Comparison of ENCODE assay signal across 1 cellular context in the genomic region with DNA sequence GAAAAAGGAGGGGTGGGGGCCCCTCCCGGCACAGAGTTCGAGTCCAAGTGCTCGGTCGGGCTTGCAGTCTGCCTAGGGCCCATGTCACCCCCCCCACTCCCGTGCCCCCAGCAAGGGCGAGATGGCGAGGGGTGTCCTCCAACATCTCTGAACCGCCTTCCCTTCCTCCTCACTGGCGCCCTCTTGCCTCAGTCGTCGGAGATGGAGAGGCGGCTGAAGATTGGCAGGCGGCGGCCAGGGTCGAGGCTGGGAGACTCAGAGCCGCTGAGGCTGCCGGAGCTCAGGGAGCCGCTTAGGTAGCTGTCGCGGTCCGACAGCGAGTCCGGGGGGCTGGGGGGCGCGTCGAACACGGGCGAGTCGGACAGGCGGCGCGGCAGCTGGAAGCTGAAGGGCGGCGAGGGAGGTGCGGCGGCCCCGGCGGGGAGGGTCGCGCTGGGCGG.
TF ChIP-seq lines count a peak whose summit lies in the region.

No MANE protein-coding gene starts in this region.

TF ChIP-seq in H1, 55 proteins besides CTCF, POLR2A, EP300 and RAD21:
- no peak for TF ChIP-seq CHD2 (IDR thresholded peaks at IDR 0.05; ENCODE audit: low read length)
- no peak for TF ChIP-seq PHF8 (conservative IDR thresholded peaks at IDR 0.05; ENCODE audit: low read depth, low read length)
- no peak for TF ChIP-seq SP4 (IDR thresholded peaks at IDR 0.05; ENCODE audit: low read length)
- TF ChIP-seq BACH1 (IDR thresholded peaks at IDR 0.05; ENCODE audit: low read length): no peak
- no peak for TF ChIP-seq HDAC6 (IDR thresholded peaks at IDR 0.05; ENCODE audit: low read depth, low read length)
- TF ChIP-seq SUZ12 (IDR thresholded peaks at IDR 0.05; ENCODE audit: low read length): no peak
- TF ChIP-seq CEBPB (IDR thresholded peaks at IDR 0.05; ENCODE audit: low read depth, low read length): no peak
- no peak for TF ChIP-seq NANOG (IDR thresholded peaks at IDR 0.05; ENCODE audit: insufficient read depth, low read depth, low read length, poor library complexity, severe bottlenecking)
- TF ChIP-seq TAF7 (optimal IDR thresholded peaks at IDR 0.05; ENCODE audit: borderline replicate concordance, low read depth, low read length): peak; percentile 64
- no peak for TF ChIP-seq SIX5 (IDR thresholded peaks at IDR 0.05; ENCODE audit: low read depth, low read length)
- TF ChIP-seq YY1 (IDR thresholded peaks at IDR 0.05; ENCODE audit: low read depth, low read length): 0 out of 2 replicates have a peak, but pooled peaks have one; percentile 25
- TF ChIP-seq BRCA1 (IDR thresholded peaks at IDR 0.05; ENCODE audit: low read depth, low read length): no peak
- no peak for TF ChIP-seq CBX5 (IDR thresholded peaks at IDR 0.05; ENCODE audit: low read depth, low read length)
- no peak for TF ChIP-seq RFX5 (IDR thresholded peaks at IDR 0.05; ENCODE audit: borderline replicate concordance, low read depth, low read length)
- TF ChIP-seq SAP30 (IDR thresholded peaks at IDR 0.05; ENCODE audit: insufficient read depth, insufficient replicate concordance, low read length): no peak
- no peak for TF ChIP-seq GABPA (IDR thresholded peaks at IDR 0.05; ENCODE audit: borderline replicate concordance, insufficient read depth, low read length)
- peak; percentile 34; the same call in 1 of the 2 replicates for TF ChIP-seq CREB1 (IDR thresholded peaks at IDR 0.05)
- no peak for TF ChIP-seq KDM4A (IDR thresholded peaks at IDR 0.05; ENCODE audit: low read depth, low read length, severe bottlenecking)
- no peak for TF ChIP-seq SP2 (IDR thresholded peaks at IDR 0.05; ENCODE audit: low read length)
- no peak; the same call in 1 of the 2 replicates for TF ChIP-seq RBBP5 (IDR thresholded peaks at IDR 0.05; ENCODE audit: borderline replicate concordance, low read depth, low read length)
- TF ChIP-seq CTBP2 (IDR thresholded peaks at IDR 0.05; ENCODE audit: borderline replicate concordance, insufficient read depth, insufficient read length, low read length): no peak
- no peak for TF ChIP-seq NRF1 (IDR thresholded peaks at IDR 0.05; ENCODE audit: low read depth, low read length)
- TF ChIP-seq CBX8 (IDR thresholded peaks at IDR 0.05; ENCODE audit: borderline replicate concordance, low read depth, low read length): no peak
- no peak for TF ChIP-seq SRF (IDR thresholded peaks at IDR 0.05; ENCODE audit: low read depth, low read length)
- no peak for TF ChIP-seq ATF2 (IDR thresholded peaks at IDR 0.05; ENCODE audit: low read length)
- TF ChIP-seq USF2 (IDR thresholded peaks at IDR 0.05; ENCODE audit: low read length): no peak
- peak; percentile 39; the same call in 1 of the 2 replicates for TF ChIP-seq TBP (IDR thresholded peaks at IDR 0.05; ENCODE audit: low read depth, low read length)
- TF ChIP-seq POLR2AphosphoS5 (IDR thresholded peaks at IDR 0.05; ENCODE audit: low read depth, low read length): no peak
- no peak for TF ChIP-seq EZH2 (IDR thresholded peaks at IDR 0.05; ENCODE audit: low read depth, low read length, severe bottlenecking)
- peak; percentile 60 to 65; a peak in 1 of 4 replicates for TF ChIP-seq SIN3A (conservative IDR thresholded peaks at IDR 0.05 in 1 of 2, IDR thresholded peaks at IDR 0.05 in 1 of 2; ENCODE audit: low read depth in 1 of 2, low read length in 2 of 2)
- TF ChIP-seq TAF1 (IDR thresholded peaks at IDR 0.05; ENCODE audit: low read depth, low read length): no peak
- TF ChIP-seq, protein P1, sequence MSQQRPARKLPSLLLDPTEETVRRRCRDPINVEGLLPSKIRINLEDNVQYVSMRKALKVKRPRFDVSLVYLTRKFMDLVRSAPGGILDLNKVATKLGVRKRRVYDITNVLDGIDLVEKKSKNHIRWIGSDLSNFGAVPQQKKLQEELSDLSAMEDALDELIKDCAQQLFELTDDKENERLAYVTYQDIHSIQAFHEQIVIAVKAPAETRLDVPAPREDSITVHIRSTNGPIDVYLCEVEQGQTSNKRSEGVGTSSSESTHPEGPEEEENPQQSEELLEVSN (IDR thresholded peaks at IDR 0.05): no peak
- TF ChIP-seq TEAD4 (IDR thresholded peaks at IDR 0.05; ENCODE audit: low read depth, low read length): 0 out of 2 replicates have a peak, but pooled peaks have one; percentile 13
- no peak for TF ChIP-seq ZNF274 (IDR thresholded peaks at IDR 0.05; ENCODE audit: borderline replicate concordance, extremely low read depth, low read length)
- TF ChIP-seq MAFK (IDR thresholded peaks at IDR 0.05; ENCODE audit: low read depth, low read length): no peak
